12 cellular contexts compared by ENCODE assay signal in genomic region chr18:34862561-34862960, GRCh38.
"Had no signal": no experiment of that assay in that cellular context is flagged by ENCODE, and none has a peak within 500 bp of the region (broad histone marks: within the 10 kb centered on the region; RNA-seq: fewer than 3 reads in every experiment).

No MANE protein-coding gene starts in this region.

- DNase-seq: effector memory CD8-positive, alpha-beta T cell; gastrocnemius medialis; islet precursor cell; mammary epithelial cell; naive thymus-derived CD4-positive, alpha-beta T cell; nephron progenitor cell; spleen; stimulated activated CD4-positive, alpha-beta T cell treated with anti-CD3 and anti-CD28 coated beads, Interleukin-2, amount 100 ng/mL, for 48 hours; stimulated activated CD8-positive, alpha-beta memory T cell treated with anti-CD3 and anti-CD28 coated beads, Interleukin-4, amount 100 ng/mL, for 48 hours; stomach; substantia nigra; transverse colon had no signal
